Comparison of ENCODE assay signal across 14 cellular contexts in genomic region chr20:5480824-5481600, GRCh38.
DNase-seq lines count a peak whose midpoint lies in the region; ATAC-seq, FAIRE-seq and TF ChIP-seq lines count a peak whose summit lies in the region.
"Had no signal": no experiment of that assay in that cellular context is flagged by ENCODE, and none has a peak within 500 bp of the region (broad histone marks: within the 10 kb centered on the region; RNA-seq: fewer than 3 reads in every experiment).

No MANE protein-coding gene starts in this region.

- intact Hi-C loops in HepG2 (cut with micrococcal nuclease; ENCODE audit: unreplicated experiment) (no loop called here), right lobe of liver (cut with DNase I) (no loop called here), PC-3 (cut with micrococcal nuclease) (no loop called here), upper lobe of right lung (cut with DNase I) (no loop called here), left cardiac atrium (cut with DNase I) (no loop called here)

- no peaks in the 10 kb centered on the region for H3K79me2 ChIP-seq in HepG2 (ENCODE audit: insufficient read depth, low read length)
- no peaks in the 10 kb centered on the region for H3K79me2 ChIP-seq in PC-3 (ENCODE audit: low read length)
- H3K79me2 ChIP-seq: parathyroid adenoma had no signal

- H3K9me3 ChIP-seq in HepG2 (ENCODE audit: low read length) = no peaks in the 10 kb centered on the region
- no peaks in the 10 kb centered on the region for H3K9me3 ChIP-seq in right lobe of liver
- no peaks in the 10 kb centered on the region for H3K9me3 ChIP-seq in PC-3 (ENCODE audit: low read length)
- no peaks in the 10 kb centered on the region for H3K9me3 ChIP-seq in upper lobe of right lung

- no peaks in the 10 kb centered on the region for H3K9me2 ChIP-seq in PC-3 (replicated peaks; ENCODE audit: low read length)

- WGBS in HepG2 (ENCODE audit: low lambda C conversion rate) = 30% methylated on average over 5 of the region's 6 CpGs
- 67% methylated on average over 4 of the region's 6 CpGs for WGBS in right lobe of liver (ENCODE audit: insufficient coverage, low coverage, low lambda C conversion rate, missing lambda C conversion rate)

- TF ChIP-seq RAD21 in HepG2 (CRISPR knock-in tag; IDR thresholded peaks at IDR 0.05) = no peak

- H3K36me3 ChIP-seq in HepG2 (replicated peaks in 1 of 2; ENCODE audit: control insufficient read depth in 1 of 2, insufficient read depth in 2 of 2, low read length in 2 of 2) = no peaks in the 10 kb centered on the region
- no peaks in the 10 kb centered on the region for H3K36me3 ChIP-seq in right lobe of liver
- no peaks in the 10 kb centered on the region for H3K36me3 ChIP-seq in PC-3 (ENCODE audit: low read depth, low read length)
- no peaks in the 10 kb centered on the region for H3K36me3 ChIP-seq in upper lobe of right lung

- H2AFZ ChIP-seq in HepG2 (ENCODE audit: low read length) = no peak overlapping the region
- H2AFZ ChIP-seq in PC-3 (ENCODE audit: low read length) = no peak overlapping the region
- H2AFZ ChIP-seq: parathyroid adenoma had no signal

- H3K27me3 ChIP-seq in HepG2 (ENCODE audit: control insufficient read depth in 1 of 2, insufficient read depth in 2 of 2, low read length in 2 of 2) (peaks cover 17 to 56% of the 10 kb centered on the region in 2 experiments), right lobe of liver (no peaks in the 10 kb centered on the region), PC-3 (ENCODE audit: low read length) (peaks cover 63% of the 10 kb centered on the region), upper lobe of right lung (no peaks in the 10 kb centered on the region)

- H3K27ac ChIP-seq in HepG2 (ENCODE audit: extremely low read length, insufficient read depth, low read length) = no peak overlapping the region
- H3K27ac ChIP-seq in right lobe of liver = no peak overlapping the region
- H3K27ac ChIP-seq in PC-3 (ENCODE audit: low read length) = no peak overlapping the region
- no peak overlapping the region for H3K27ac ChIP-seq in upper lobe of right lung
- H3K27ac ChIP-seq: parathyroid adenoma had no signal

- H3K9ac ChIP-seq in HepG2 (ENCODE audit: insufficient read depth, low read depth, low read length) (no peak overlapping the region), PC-3 (ENCODE audit: low read length) (no peak overlapping the region)
- H3K9ac ChIP-seq: parathyroid adenoma had no signal

- in situ Hi-C loops in HepG2 (cut with HindIII; ENCODE audit: extremely low pct_ligation_motif_present, low pct_unique_long_range_greater_than_20kb) = no loop called here

- no peaks in the 10 kb centered on the region for H4K20me1 ChIP-seq in HepG2 (ENCODE audit: insufficient read depth, low read length)
- H4K20me1 ChIP-seq in PC-3 (ENCODE audit: low read length) = no peaks in the 10 kb centered on the region

- H3F3A ChIP-seq in PC-3 (ENCODE audit: low read length, unreplicated experiment) = no peaks in the 10 kb centered on the region

- POLR2A ChIA-PET in HepG2 (lab: Yijun Ruan, JAX) = no interaction called here
- POLR2A ChIA-PET in PC-3 (lab: Charles Lee; ENCODE audit: unreplicated experiment) = no interaction called here

- H3K4me1 ChIP-seq in HepG2 (ENCODE audit: insufficient read depth, low read length) (no peaks in the 10 kb centered on the region), right lobe of liver (no peaks in the 10 kb centered on the region), PC-3 (ENCODE audit: insufficient read depth, low read length) (no peaks in the 10 kb centered on the region), upper lobe of right lung (no peaks in the 10 kb centered on the region)
- H3K4me1 ChIP-seq: parathyroid adenoma had no signal

- TF ChIP-seq EP300 in HepG2 (IDR thresholded peaks at IDR 0.05; ENCODE audit: low read depth in 2 of 2, low read length in 2 of 2) (no peak), HepG2 (CRISPR knock-in tag; IDR thresholded peaks at IDR 0.05; ENCODE audit: borderline replicate concordance) (no peak)

- H3K4me2 ChIP-seq in HepG2 (ENCODE audit: low read depth, low read length) (no peak overlapping the region), PC-3 (ENCODE audit: low read length) (no peak overlapping the region)

- no TSS peak for BruUV-seq in HepG2 (replicated peaks; lab: Mats Ljungman, UMichigan)
- no TSS peak for BruUV-seq in PC-3 (replicated peaks; lab: Mats Ljungman, UMichigan)

- TF ChIP-seq POLR2A in HepG2 (IDR thresholded peaks at IDR 0.05; ENCODE audit: insufficient read depth in 1 of 2, low read depth in 2 of 2, low read length in 2 of 2) (no peak), right lobe of liver (IDR thresholded peaks at IDR 0.05) (no peak)

- no peak for DNase-seq in HepG2 (ENCODE audit: low spot score)
- no peak for DNase-seq in right lobe of liver
- peak; percentile 93 for DNase-seq in NCI-H146 treated with DMSO at 0.1 percent for 48 hours (lab: John Stamatoyannopoulos, UW; ENCODE audit: unreplicated experiment)
- DNase-seq in PC-3 = peak; percentile 13
- DNase-seq in upper lobe of right lung = no peak
- no peak for DNase-seq in retina
- no peak for DNase-seq in left cardiac atrium
- DNase-seq in T-helper 9 cell = no peak
- DNase-seq: activated CD4-positive, alpha-beta T cell treated with anti-CD3 and anti-CD28 coated beads, Interleukin-2, amount 50 U/mL, for 1 hour; activated naive CD8-positive, alpha-beta T cell treated with anti-CD3 and anti-CD28 coated beads, Interleukin-2, amount 50 U/mL, for 24 hours; activated T-cell treated with anti-CD3 and anti-CD28 coated beads, Interleukin-2, amount 50 U/mL, for 72 hours; stimulated activated CD4-positive, alpha-beta T cell treated with anti-CD3 and anti-CD28 coated beads, Interleukin-12 subunit alpha, Interleukin-12 subunit beta, amount 100 ng/mL, for 4 hours had no signal

- no peak for TF ChIP-seq CTCF in HepG2 (CRISPR knock-in tag; IDR thresholded peaks at IDR 0.05)
- TF ChIP-seq CTCF in right lobe of liver (IDR thresholded peaks at IDR 0.05) = no peak
- TF ChIP-seq CTCF in PC-3 (conservative IDR thresholded peaks at IDR 0.05; ENCODE audit: low read depth, low read length) = no peak
- no peak for TF ChIP-seq CTCF in upper lobe of right lung (IDR thresholded peaks at IDR 0.05)

- ATAC-seq in HepG2 (no peak), right lobe of liver (no peak), PC-3 (peak; percentile 48), upper lobe of right lung (peak; percentile 50), left cardiac atrium (no peak)
- ATAC-seq: activated naive CD8-positive, alpha-beta T cell treated with anti-CD3 and anti-CD28 coated beads, Interleukin-2, amount 50 U/mL, for 24 hours; activated T-cell treated with anti-CD3 and anti-CD28 coated beads, Interleukin-2, amount 50 U/mL, for 72 hours; HCT116 had no signal

- H3K4me3 ChIP-seq in HepG2 (replicated peaks in 1 of 3; ENCODE audit: insufficient read depth in 1 of 3, low read depth in 2 of 3, low read length in 3 of 3) (no peak overlapping the region), right lobe of liver (no peak overlapping the region), PC-3 (ENCODE audit: low read length) (no peak overlapping the region), upper lobe of right lung (no peak overlapping the region)

- CTCF ChIA-PET in HepG2 (lab: Yijun Ruan, JAX; ENCODE audit: low intra/inter-chr PET ratio, low total read pairs) (no interaction called here), PC-3 (lab: Charles Lee) (no interaction called here)

- FAIRE-seq in HepG2 (lab: Jason Lieb, UNC) = no peak

TF ChIP-seq in HepG2, 621 proteins besides CTCF, POLR2A, EP300 and RAD21:
- TF ChIP-seq ZMYM4 (CRISPR knock-in tag; IDR thresholded peaks at IDR 0.05) = no peak
- TF ChIP-seq ZNF879 (CRISPR knock-in tag; IDR thresholded peaks at IDR 0.05) = no peak
- peak; percentile 92 for TF ChIP-seq RFX5 (IDR thresholded peaks at IDR 0.05; ENCODE audit: low read depth, low read length)
- no peak for TF ChIP-seq KDM2A (CRISPR knock-in tag; IDR thresholded peaks at IDR 0.05; ENCODE audit: borderline replicate concordance, low read depth)
- TF ChIP-seq BCL3 (CRISPR knock-in tag; IDR thresholded peaks at IDR 0.05) = no peak
- no peak for TF ChIP-seq TGIF2 (CRISPR knock-in tag; IDR thresholded peaks at IDR 0.05)
- TF ChIP-seq RFXANK (CRISPR knock-in tag; IDR thresholded peaks at IDR 0.05) = peak; percentile 44; the same call in 1 of the 2 replicates
- no peak for TF ChIP-seq ZNF337 (CRISPR knock-in tag; IDR thresholded peaks at IDR 0.05; ENCODE audit: borderline replicate concordance, low read depth)
- peak; percentile 59; the same call in 1 of the 2 replicates for TF ChIP-seq ATF7 (IDR thresholded peaks at IDR 0.05)
- TF ChIP-seq ATF7 (CRISPR knock-in tag; IDR thresholded peaks at IDR 0.05) = no peak

Comparison
In these comparisons a context has a peak if more than half of its experiments do, and no peak if none do; other contexts are left out.
1. ATAC-seq: peak in PC-3 (single experiment) and upper lobe of right lung (single experiment); none in HepG2 (single experiment), right lobe of liver (0 of 4) and left cardiac atrium (0 of 2).
2. DNase-seq: peak in NCI-H146 treated with DMSO at 0.1 percent for 48 hours (single experiment) and PC-3 (single experiment); none in HepG2 (single experiment), right lobe of liver (0 of 3), upper lobe of right lung (single experiment), retina (single experiment), left cardiac atrium (single experiment) and T-helper 9 cell (single experiment).